20 cellular contexts compared by ENCODE assay signal in genomic region chr4:19214591-19214990, GRCh38.
"Had no signal": no experiment of that assay in that cellular context is flagged by ENCODE, and none has a peak within 500 bp of the region (broad histone marks: within the 10 kb centered on the region; RNA-seq: fewer than 3 reads in every experiment).

No MANE protein-coding gene starts in this region.

- H3K27ac ChIP-seq: heart left ventricle, left ventricle myocardium inferior, ovary, spleen, thoracic aorta, upper lobe of left lung had no signal

- H3K4me3 Mint-ChIP-seq: activated naive CD8-positive, alpha-beta T cell treated with anti-CD3 and anti-CD28 coated beads for 36 hours; naive B cell; stimulated activated memory B cell treated with anti-CD40 and anti-IgM and Interleukin-4, amounts not matched to agents 10 μg/mL and 1 μg/mL and 100 μg/mL, for 72 hours; T-helper 2 cell treated with Interferon-gamma antibody and Interleukin-4, amounts not matched to agents 5 μg/mL and 100 μg/mL, for 36 hours had no signal

- ATAC-seq: esophagus mucosa; heart left ventricle; mucosa of descending colon; sciatic nerve; stimulated activated memory B cell treated with anti-CD40 and anti-IgM and Interleukin-4, amounts not matched to agents 10 μg/mL and 1 μg/mL and 100 μg/mL, for 72 hours had no signal

- H3K9me3 ChIP-seq: mucosa of descending colon, ovary, spleen, thoracic aorta, upper lobe of left lung had no signal

- H3K36me3 Mint-ChIP-seq: activated naive CD8-positive, alpha-beta T cell treated with anti-CD3 and anti-CD28 coated beads for 36 hours; naive B cell; stimulated activated memory B cell treated with anti-CD40 and anti-IgM and Interleukin-4, amounts not matched to agents 10 μg/mL and 1 μg/mL and 100 μg/mL, for 72 hours had no signal

- H3K4me1 ChIP-seq: heart left ventricle, left ventricle myocardium inferior, spleen, upper lobe of left lung had no signal

- H3K4me1 Mint-ChIP-seq: activated naive CD8-positive, alpha-beta T cell treated with anti-CD3 and anti-CD28 coated beads for 36 hours; naive B cell; stimulated activated memory B cell treated with anti-CD40 and anti-IgM and Interleukin-4, amounts not matched to agents 10 μg/mL and 1 μg/mL and 100 μg/mL, for 72 hours had no signal

- DNase-seq: activated CD4-positive, alpha-beta T cell treated with anti-CD3 and anti-CD28 coated beads, Interleukin-2, amount 50 U/mL, for 4 hours; activated naive CD4-positive, alpha-beta T cell; activated naive CD8-positive, alpha-beta T cell treated with anti-CD3 and anti-CD28 coated beads for 36 hours; cerebellar nuclear complex; effector CD4-positive, alpha-beta T cell; heart left ventricle; kidney glomerular epithelial cell; left ventricle myocardium inferior; mammary epithelial cell; mucosa of descending colon; naive B cell; ovary; spleen; stimulated activated CD4-positive, alpha-beta T cell treated with anti-CD3 and anti-CD28 coated beads, Interleukin-4, amount 100 ng/mL, for 4 hours; upper lobe of left lung had no signal

- H3K4me3 ChIP-seq: heart left ventricle, left ventricle myocardium inferior, mucosa of descending colon, ovary, spleen, thoracic aorta, upper lobe of left lung had no signal

- H3K36me3 ChIP-seq: heart left ventricle, left ventricle myocardium inferior, ovary, spleen, thoracic aorta, upper lobe of left lung had no signal

- H3K27me3 Mint-ChIP-seq: activated naive CD8-positive, alpha-beta T cell treated with anti-CD3 and anti-CD28 coated beads for 36 hours; naive B cell; stimulated activated memory B cell treated with anti-CD40 and anti-IgM and Interleukin-4, amounts not matched to agents 10 μg/mL and 1 μg/mL and 100 μg/mL, for 72 hours had no signal
